In the genomic region with DNA sequence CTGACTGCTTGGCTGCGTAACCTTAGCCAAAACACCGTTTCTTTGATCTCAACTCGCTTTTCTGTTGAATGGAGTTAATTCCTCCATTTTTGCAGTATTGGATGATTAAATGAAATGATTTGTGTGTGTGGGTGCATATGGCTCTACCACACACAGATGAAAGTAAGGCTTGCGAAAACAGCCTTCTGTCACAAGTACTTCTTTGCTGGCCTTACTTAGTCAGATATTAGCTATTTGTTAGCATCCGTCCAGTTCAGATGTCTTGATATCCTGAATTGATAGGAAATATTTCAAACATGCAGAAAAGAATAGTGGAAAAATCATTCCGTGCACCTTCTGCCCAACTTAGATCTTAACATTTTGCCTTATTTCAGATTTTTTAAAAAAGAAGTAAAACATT, we compare ENCODE assay signal across 22 cellular contexts. TPM values are rescaled to one million over a fixed set of nuclear protein-coding genes. Genes with fewer than 3 reads are reported as not detected.
DNase-seq lines count a peak whose midpoint lies in the region; ATAC-seq and TF ChIP-seq lines count a peak whose summit lies in the region.
"Had no signal": no experiment of that assay in that cellular context is flagged by ENCODE, and none has a peak within 500 bp of the region (broad histone marks: within the 10 kb centered on the region; RNA-seq: fewer than 3 reads in every experiment).

No MANE protein-coding gene starts in this region.

- no peak for ATAC-seq in natural killer cell treated with Interleukin-12 subunit alpha and Interleukin-12 subunit beta and Interleukin-15 and Interleukin-18, amount 100 ng/mL, for 72 hours
- ATAC-seq in GM21529 (IDR thresholded peaks at IDR 0.05; ENCODE audit: unreplicated experiment), result no peak
- ATAC-seq: activated CD8-positive, alpha-beta T cell treated with anti-CD3 and anti-CD28 coated beads, Interleukin-2, amount 10 ng/mL, durations not matched to agents 7 days and 5 days; mucosa of descending colon had no signal

- H3K4me1 Mint-ChIP-seq in HFFc6 (ENCODE audit: low read depth), result peaks cover 27% of the 10 kb centered on the region
- H3K4me1 Mint-ChIP-seq in natural killer cell treated with Interleukin-12 subunit alpha and Interleukin-12 subunit beta and Interleukin-15 and Interleukin-18, amount 100 ng/mL, for 72 hours (ENCODE audit: low read depth in 2 of 2), result peaks cover 61 to 65% of the 10 kb centered on the region in 2 donors
- peaks cover 19% of the 10 kb centered on the region for H3K4me1 Mint-ChIP-seq in mesothelial cell of epicardium

- H3K4me3 Mint-ChIP-seq in HFFc6, result peak overlapping the region; percentile 20; the same call in 1 of the 2 replicates
- peak overlapping the region; percentile 39 for H3K4me3 Mint-ChIP-seq in natural killer cell treated with Interleukin-12 subunit alpha and Interleukin-12 subunit beta and Interleukin-15 and Interleukin-18, amount 100 ng/mL, for 72 hours
- H3K4me3 Mint-ChIP-seq in mesothelial cell of epicardium, result no peak overlapping the region
- H3K4me3 Mint-ChIP-seq: activated CD8-positive, alpha-beta T cell treated with anti-CD3 and anti-CD28 coated beads, Interleukin-2, amount 10 ng/mL, durations not matched to agents 7 days and 5 days; activated naive CD4-positive, alpha-beta T cell treated with anti-CD3 and anti-CD28 coated beads for 36 hours; neural progenitor cell had no signal

- peak overlapping the region; percentile 26 for H3K4me3 ChIP-seq in GM08714 (ENCODE audit: low read length)
- H3K4me3 ChIP-seq in choroid plexus epithelial cell (ENCODE audit: low read depth, low read length), result no peak overlapping the region
- H3K4me3 ChIP-seq: esophagus squamous epithelium, mucosa of descending colon, neural progenitor cell, thoracic aorta, vagina had no signal

- DNase-seq in HFFc6, result no peak
- peak; percentile 23 for DNase-seq in choroid plexus epithelial cell (ENCODE audit: low read depth)
- DNase-seq in natural killer cell treated with Interleukin-12 subunit alpha and Interleukin-12 subunit beta and Interleukin-15 and Interleukin-18, amount 100 ng/mL, for 72 hours (ENCODE audit: low spot score), result no peak
- DNase-seq in mesothelial cell of epicardium (ENCODE audit: low spot score in 2 of 2, unreplicated experiment in 2 of 2), result no peak
- no peak for DNase-seq in GF-D8 (lab: John Stamatoyannopoulos, UW)
- DNase-seq: activated CD4-positive, CD25-positive, alpha-beta regulatory T cell treated with anti-CD3 and anti-CD28 coated beads, Interleukin-2, amount 50 U/mL, for 72 hours; activated CD8-positive, alpha-beta T cell treated with anti-CD3 and anti-CD28 coated beads, Interleukin-2, amount 10 ng/mL, durations not matched to agents 7 days and 5 days; activated naive CD4-positive, alpha-beta T cell treated with anti-CD3 and anti-CD28 coated beads for 36 hours; activated T-cell treated with anti-CD3 and anti-CD28 coated beads, Interleukin-2, amount 50 U/mL, for 1 hour; CD4-positive, alpha-beta memory T cell; esophagus squamous epithelium; heart left ventricle; mucosa of descending colon; MV-4-11; NCI-H1694 treated with DMSO at 0.1 percent for 48 hours; NCI-H526 treated with DMSO at 0.1 percent for 48 hours had no signal

- H3K36me3 Mint-ChIP-seq in HFFc6 (ENCODE audit: low read depth) (no peaks in the 10 kb centered on the region), mesothelial cell of epicardium (no peaks in the 10 kb centered on the region)
- no peaks in the 10 kb centered on the region for H3K36me3 Mint-ChIP-seq in natural killer cell treated with Interleukin-12 subunit alpha and Interleukin-12 subunit beta and Interleukin-15 and Interleukin-18, amount 100 ng/mL, for 72 hours
- H3K36me3 Mint-ChIP-seq: CD4-positive, alpha-beta memory T cell; neural progenitor cell had no signal

- TF ChIP-seq CTCF in HFFc6 (IDR thresholded peaks at IDR 0.05) (no peak), choroid plexus epithelial cell (conservative IDR thresholded peaks at IDR 0.05; ENCODE audit: low read depth, low read length) (no peak), mesothelial cell of epicardium (IDR thresholded peaks at IDR 0.05; ENCODE audit: unreplicated experiment) (no peak)

- H3K27ac Mint-ChIP-seq in HFFc6, result no peak overlapping the region
- H3K27ac Mint-ChIP-seq in natural killer cell treated with Interleukin-12 subunit alpha and Interleukin-12 subunit beta and Interleukin-15 and Interleukin-18, amount 100 ng/mL, for 72 hours, result peak overlapping the region; percentile 49 to 87
- H3K27ac Mint-ChIP-seq in mesothelial cell of epicardium, result no peak overlapping the region
- H3K27ac Mint-ChIP-seq: activated CD8-positive, alpha-beta T cell treated with anti-CD3 and anti-CD28 coated beads, Interleukin-2, amount 10 ng/mL, durations not matched to agents 7 days and 5 days; activated naive CD4-positive, alpha-beta T cell treated with anti-CD3 and anti-CD28 coated beads for 36 hours; neural progenitor cell; progenitor cell of endocrine pancreas had no signal

- H3K27me3 Mint-ChIP-seq in HFFc6 (ENCODE audit: insufficient read depth), result no peaks in the 10 kb centered on the region
- no peaks in the 10 kb centered on the region for H3K27me3 Mint-ChIP-seq in natural killer cell treated with Interleukin-12 subunit alpha and Interleukin-12 subunit beta and Interleukin-15 and Interleukin-18, amount 100 ng/mL, for 72 hours
- H3K27me3 Mint-ChIP-seq in mesothelial cell of epicardium (ENCODE audit: low read depth), result no peaks in the 10 kb centered on the region
- H3K27me3 Mint-ChIP-seq: CD4-positive, alpha-beta memory T cell; progenitor cell of endocrine pancreas had no signal

- no peaks in the 10 kb centered on the region for H3K9me3 Mint-ChIP-seq in HFFc6
- H3K9me3 Mint-ChIP-seq in natural killer cell treated with Interleukin-12 subunit alpha and Interleukin-12 subunit beta and Interleukin-15 and Interleukin-18, amount 100 ng/mL, for 72 hours, result no peaks in the 10 kb centered on the region
- H3K9me3 Mint-ChIP-seq in mesothelial cell of epicardium, result no peaks in the 10 kb centered on the region
- H3K9me3 Mint-ChIP-seq: activated naive CD4-positive, alpha-beta T cell treated with anti-CD3 and anti-CD28 coated beads for 36 hours; CD4-positive, alpha-beta memory T cell; neural progenitor cell had no signal

RNA-seq across cellular contexts. Expression of a gene that starts 21.8 kb away (rescaled TPM):
- 10 to 100 TPM in 4 of 6 experiments, 1 to 10 TPM in 2; 8.6 to 11.2 (median 10.7) TPM for total RNA-seq in HFFc6 (2021; fragmentation: NEBNext Ultra II Directional; extraction: Animal tissue kit (Norgen Biotek cat#: 25700))
- 100 to 1,000 TPM in 1 of 2 donors, 10 to 100 TPM in 1; 84.1 to 139 TPM for total RNA-seq in natural killer cell treated with Interleukin-12 subunit alpha and Interleukin-12 subunit beta and Interleukin-15 and Interleukin-18, amount 100 ng/mL, for 72 hours
- 35.1 to 37.1 TPM (median 36.8 TPM) in 3 replicates for total RNA-seq in mesothelial cell of epicardium

Comparison
In these comparisons a context has a peak if more than half of its experiments do, and no peak if none do; other contexts are left out.
1. H3K27ac Mint-ChIP-seq: peak in natural killer cell treated with Interleukin-12 subunit alpha and Interleukin-12 subunit beta and Interleukin-15 and Interleukin-18, amount 100 ng/mL, for 72 hours (2 of 2); none in HFFc6 (single experiment) and mesothelial cell of epicardium (single experiment).